ENCODE assay signal across 8 cellular contexts in genomic region chr5:127757576-127757975, GRCh38. TPM values are rescaled to one million over a fixed set of nuclear protein-coding genes. Genes with fewer than 3 reads are reported as not detected.
DNase-seq lines count a peak whose midpoint lies in the region; ATAC-seq lines count a peak whose summit lies in the region.

No MANE protein-coding gene starts in this region.

- H3K4me1 Mint-ChIP-seq in CD4-positive, alpha-beta memory T cell: peaks cover 0 to 6% (median 0%) of the 10 kb centered on the region in 4 donors
- H3K4me1 Mint-ChIP-seq in natural killer cell treated with Interleukin-12 subunit alpha and Interleukin-12 subunit beta and Interleukin-15 and Interleukin-18, amount 100 ng/mL, for 72 hours (ENCODE audit: low read depth in 2 of 2): no peaks in the 10 kb centered on the region

- no peak overlapping the region for H3K27ac ChIP-seq in CD4-positive, alpha-beta memory T cell (ENCODE audit: low read depth, low read length)

- H3K36me3 Mint-ChIP-seq in CD4-positive, alpha-beta memory T cell: no peaks in the 10 kb centered on the region
- no peaks in the 10 kb centered on the region for H3K36me3 Mint-ChIP-seq in natural killer cell treated with Interleukin-12 subunit alpha and Interleukin-12 subunit beta and Interleukin-15 and Interleukin-18, amount 100 ng/mL, for 72 hours

- H3K27ac Mint-ChIP-seq in CD4-positive, alpha-beta memory T cell: peak overlapping the region in 1 of 7 donors; percentile 32
- H3K27ac Mint-ChIP-seq in natural killer cell treated with Interleukin-12 subunit alpha and Interleukin-12 subunit beta and Interleukin-15 and Interleukin-18, amount 100 ng/mL, for 72 hours: no peak overlapping the region

- H3K27me3 ChIP-seq in CD4-positive, alpha-beta memory T cell (ENCODE audit: insufficient read depth, low read length): no peaks in the 10 kb centered on the region

- ATAC-seq in GM18502 (IDR thresholded peaks at IDR 0.05; ENCODE audit: poor library complexity, unreplicated experiment) (peak; percentile 84), HG02938 (IDR thresholded peaks at IDR 0.05; ENCODE audit: unreplicated experiment) (peak; percentile 85)
- ATAC-seq in natural killer cell treated with Interleukin-12 subunit alpha and Interleukin-12 subunit beta and Interleukin-15 and Interleukin-18, amount 100 ng/mL, for 72 hours: no peak

- no peak overlapping the region for H3K4me3 ChIP-seq in CD4-positive, alpha-beta memory T cell (ENCODE audit: low read length in 2 of 2)

- no peaks in the 10 kb centered on the region for H3K36me3 ChIP-seq in CD4-positive, alpha-beta memory T cell (ENCODE audit: insufficient read depth, low read length)

- H3K9me3 ChIP-seq in CD4-positive, alpha-beta memory T cell (ENCODE audit: control insufficient read depth in 1 of 2, low read length in 2 of 2): no peaks in the 10 kb centered on the region

- H3K27me3 Mint-ChIP-seq in CD4-positive, alpha-beta memory T cell: peaks cover 0 to 2% of the 10 kb centered on the region in 2 donors
- no peaks in the 10 kb centered on the region for H3K27me3 Mint-ChIP-seq in natural killer cell treated with Interleukin-12 subunit alpha and Interleukin-12 subunit beta and Interleukin-15 and Interleukin-18, amount 100 ng/mL, for 72 hours

- no peak overlapping the region for H3K4me3 Mint-ChIP-seq in CD4-positive, alpha-beta memory T cell
- H3K4me3 Mint-ChIP-seq in natural killer cell treated with Interleukin-12 subunit alpha and Interleukin-12 subunit beta and Interleukin-15 and Interleukin-18, amount 100 ng/mL, for 72 hours: no peak overlapping the region

- H3K9me3 Mint-ChIP-seq in CD4-positive, alpha-beta memory T cell: no peaks in the 10 kb centered on the region
- no peaks in the 10 kb centered on the region for H3K9me3 Mint-ChIP-seq in natural killer cell treated with Interleukin-12 subunit alpha and Interleukin-12 subunit beta and Interleukin-15 and Interleukin-18, amount 100 ng/mL, for 72 hours

- intact Hi-C loops in CD4-positive, alpha-beta memory T cell (cut with micrococcal nuclease): loop anchor here (1.0 kb wide), 1 partner anchor 444 kb away; no protein-coding TSS in a partner anchor

- peak; percentile 11 to 52 (median 20) for DNase-seq in CD4-positive, alpha-beta memory T cell
- peak; percentile 48 for DNase-seq in NCI-H82 treated with DMSO at 0.1 percent for 48 hours (lab: John Stamatoyannopoulos, UW; ENCODE audit: unreplicated experiment)
- DNase-seq in dermis blood vessel endothelial cell: peak; percentile 79
- peak; percentile 32 for DNase-seq in midbrain (lab: John Stamatoyannopoulos, UW)
- no peak for DNase-seq in NCI-H510A treated with DMSO at 0.1 percent for 48 hours (lab: John Stamatoyannopoulos, UW)
- DNase-seq in natural killer cell treated with Interleukin-12 subunit alpha and Interleukin-12 subunit beta and Interleukin-15 and Interleukin-18, amount 100 ng/mL, for 72 hours (ENCODE audit: low spot score): no peak

- POLR2A ChIA-PET in CD4-positive, alpha-beta memory T cell (lab: Charles Lee; ENCODE audit: partially characterized antibody): interaction anchor here (0.9 kb wide), 1 partner anchor 326 kb away, joined by 3 read pairs; the partner anchor contains the start of gene SLC12A2

- CTCF ChIA-PET in CD4-positive, alpha-beta memory T cell (lab: Charles Lee; ENCODE audit: partially characterized antibody): interaction anchor here (1.6 to 2.4 kb wide), 3 partner anchors 11 to 444 kb away, joined by 3 to 8 read pairs (median 4); no protein-coding TSS in a partner anchor

- H3K4me1 ChIP-seq in CD4-positive, alpha-beta memory T cell (ENCODE audit: insufficient read depth, low read length): no peaks in the 10 kb centered on the region

RNA-seq across cellular contexts. Expression of gene CCDC192, which starts 54.4 kb away (rescaled TPM):
- not detected for total RNA-seq in CD4-positive, alpha-beta memory T cell
- polyA plus RNA-seq in CD4-positive, alpha-beta memory T cell: not detected
- not detected in 2 replicates for total RNA-seq in dermis blood vessel endothelial cell
- total RNA-seq in natural killer cell treated with Interleukin-12 subunit alpha and Interleukin-12 subunit beta and Interleukin-15 and Interleukin-18, amount 100 ng/mL, for 72 hours: not detected

Comparison
In these comparisons a context has a peak if more than half of its experiments do, and no peak if none do; other contexts are left out.
1. DNase-seq: peak in CD4-positive, alpha-beta memory T cell (5 of 5), NCI-H82 treated with DMSO at 0.1 percent for 48 hours (single experiment), dermis blood vessel endothelial cell (single experiment) and midbrain (single experiment); none in NCI-H510A treated with DMSO at 0.1 percent for 48 hours (single experiment) and natural killer cell treated with Interleukin-12 subunit alpha and Interleukin-12 subunit beta and Interleukin-15 and Interleukin-18, amount 100 ng/mL, for 72 hours (single experiment).
2. ATAC-seq: peak in GM18502 (single experiment) and HG02938 (single experiment); none in natural killer cell treated with Interleukin-12 subunit alpha and Interleukin-12 subunit beta and Interleukin-15 and Interleukin-18, amount 100 ng/mL, for 72 hours (0 of 2).